10 cellular contexts compared by ENCODE assay signal in the genomic region with DNA sequence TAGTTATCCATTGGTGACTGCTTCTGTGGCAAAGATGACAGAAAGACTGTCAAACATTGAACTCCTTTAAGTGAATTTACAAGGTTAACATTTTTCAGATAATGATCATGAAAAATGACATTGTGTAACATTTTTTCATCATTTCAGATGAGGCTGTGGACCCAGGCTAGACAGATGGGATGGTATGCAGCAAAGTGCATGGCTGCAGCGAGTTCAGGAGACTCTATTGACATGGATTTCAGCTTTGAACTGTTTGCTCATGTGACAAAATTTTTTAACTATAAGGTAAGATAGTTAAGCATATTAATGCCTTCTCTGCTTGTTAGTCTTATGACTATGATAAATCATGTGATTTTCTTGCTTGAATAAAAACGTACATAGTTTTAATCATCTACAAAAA. TPM values are rescaled to one million over a fixed set of nuclear protein-coding genes. Genes with fewer than 3 reads are reported as not detected.
DNase-seq lines count a peak whose midpoint lies in the region; ATAC-seq and FAIRE-seq lines count a peak whose summit lies in the region.
"Not testable (repeated sequence)": the region's sequence is repeated elsewhere in the genome, so short reads cannot be mapped to it uniquely, and the experiment has no call there.
"Had no signal": no experiment of that assay in that cellular context is flagged by ENCODE, and none has a peak within 500 bp of the region (broad histone marks: within the 10 kb centered on the region; RNA-seq: fewer than 3 reads in every experiment).

No MANE protein-coding gene starts in this region.

- not testable (repeated sequence) for H3K27me3 ChIP-seq in CD4-positive, CD25-positive, alpha-beta regulatory T cell (ENCODE audit: control insufficient read depth, insufficient read depth, low read length); CD8-positive, alpha-beta memory T cell (ENCODE audit: insufficient read depth, low read length, poor library complexity, severe bottlenecking); naive thymus-derived CD4-positive, alpha-beta T cell (ENCODE audit: control insufficient read depth in 2 of 2, insufficient read depth in 2 of 2, low read length in 2 of 2)

- POLR2A ChIA-PET in CD8-positive, alpha-beta memory T cell (lab: Charles Lee) = interaction anchor here (0.7 kb wide), 1 partner anchor 15 kb away, joined by 3 read pairs; no protein-coding TSS in a partner anchor
- POLR2A ChIA-PET in activated CD4-positive, alpha-beta T cell treated with anti-CD3 and anti-CD28 coated beads, Interleukin-2, amount 10 ng/mL, durations not matched to agents 7 days and 5 days (lab: Charles Lee); naive thymus-derived CD4-positive, alpha-beta T cell (lab: Charles Lee): not testable (repeated sequence)

- H3K36me3 ChIP-seq in CD4-positive, CD25-positive, alpha-beta regulatory T cell (ENCODE audit: control insufficient read depth, insufficient read depth, low read length) = peaks cover 59% of the 10 kb centered on the region
- peaks cover 19% of the 10 kb centered on the region for H3K36me3 ChIP-seq in CD8-positive, alpha-beta memory T cell (ENCODE audit: insufficient read depth, low read length)
- peaks cover 9 to 40% (median 11%) of the 10 kb centered on the region in 3 experiments for H3K36me3 ChIP-seq in naive thymus-derived CD4-positive, alpha-beta T cell (ENCODE audit: control insufficient read depth in 2 of 3, insufficient read depth in 3 of 3, low read length in 3 of 3)

- peak; percentile 49 for FAIRE-seq in HTR-8/SVneo (lab: Jason Lieb, UNC)

- intact Hi-C loops in naive thymus-derived CD4-positive, alpha-beta T cell (cut with micrococcal nuclease) = not testable (repeated sequence)

- peaks cover 43% of the 10 kb centered on the region for H3K36me3 Mint-ChIP-seq in CD4-positive, CD25-positive, alpha-beta regulatory T cell
- peaks cover 22 to 74% (median 30%) of the 10 kb centered on the region in 3 donors for H3K36me3 Mint-ChIP-seq in CD8-positive, alpha-beta memory T cell
- H3K36me3 Mint-ChIP-seq in activated CD4-positive, alpha-beta T cell treated with anti-CD3 and anti-CD28 coated beads, Interleukin-2, amount 10 ng/mL, durations not matched to agents 7 days and 5 days (ENCODE audit: low read depth) = peaks cover 56% of the 10 kb centered on the region
- H3K36me3 Mint-ChIP-seq in activated naive CD4-positive, alpha-beta T cell treated with anti-CD3 and anti-CD28 coated beads, Interleukin-2, amount 50 U/mL, for 24 hours = peaks cover 30% of the 10 kb centered on the region
- H3K36me3 Mint-ChIP-seq in immature natural killer cell = peaks cover 20 to 41% (median 28%) of the 10 kb centered on the region in 3 donors
- H3K36me3 Mint-ChIP-seq in naive thymus-derived CD4-positive, alpha-beta T cell = peaks cover 8 to 51% (median 45%) of the 10 kb centered on the region in 5 donors
- peaks cover 66% of the 10 kb centered on the region for H3K36me3 Mint-ChIP-seq in stimulated activated naive CD8-positive, alpha-beta T cell treated with anti-CD3 and anti-CD28 coated beads, Interleukin-15, Interleukin-2, amounts not matched to agents 100 ng/mL and 50 ng/mL, for 24 hours (ENCODE audit: low read depth)

- H3K27me3 Mint-ChIP-seq in CD4-positive, CD25-positive, alpha-beta regulatory T cell; CD8-positive, alpha-beta memory T cell; activated CD4-positive, alpha-beta T cell treated with anti-CD3 and anti-CD28 coated beads, Interleukin-2, amount 10 ng/mL, durations not matched to agents 7 days and 5 days; activated naive CD4-positive, alpha-beta T cell treated with anti-CD3 and anti-CD28 coated beads, Interleukin-2, amount 50 U/mL, for 24 hours; immature natural killer cell (ENCODE audit: low read depth in 3 of 3); naive thymus-derived CD4-positive, alpha-beta T cell; stimulated activated naive CD8-positive, alpha-beta T cell treated with anti-CD3 and anti-CD28 coated beads, Interleukin-15, Interleukin-2, amounts not matched to agents 100 ng/mL and 50 ng/mL, for 24 hours: not testable (repeated sequence)

- peak overlapping the region; percentile 26 for H3K27ac ChIP-seq in CD4-positive, CD25-positive, alpha-beta regulatory T cell (ENCODE audit: insufficient read depth, low read length, poor library complexity, severe bottlenecking)
- H3K27ac ChIP-seq in CD8-positive, alpha-beta memory T cell (ENCODE audit: low read depth, low read length); naive thymus-derived CD4-positive, alpha-beta T cell (ENCODE audit: low read depth, low read length): not testable (repeated sequence)

- CTCF ChIA-PET in CD8-positive, alpha-beta memory T cell (lab: Charles Lee); activated CD4-positive, alpha-beta T cell treated with anti-CD3 and anti-CD28 coated beads, Interleukin-2, amount 10 ng/mL, durations not matched to agents 7 days and 5 days (lab: Charles Lee); naive thymus-derived CD4-positive, alpha-beta T cell (lab: Charles Lee): not testable (repeated sequence)

- ATAC-seq in CD4-positive, CD25-positive, alpha-beta regulatory T cell (ENCODE audit: low read depth in 2 of 2); naive thymus-derived CD4-positive, alpha-beta T cell: not testable (repeated sequence)

- H3K4me1 ChIP-seq in CD4-positive, CD25-positive, alpha-beta regulatory T cell (ENCODE audit: control insufficient read depth, insufficient read depth, low read length, poor library complexity, severe bottlenecking); CD8-positive, alpha-beta memory T cell (ENCODE audit: insufficient read depth, low read length); naive thymus-derived CD4-positive, alpha-beta T cell (ENCODE audit: control insufficient read depth in 2 of 2, insufficient read depth in 2 of 2, low read length in 2 of 2): not testable (repeated sequence)

- H3K4me3 ChIP-seq in CD4-positive, CD25-positive, alpha-beta regulatory T cell (ENCODE audit: low read depth, low read length); CD8-positive, alpha-beta memory T cell (ENCODE audit: low read length); naive thymus-derived CD4-positive, alpha-beta T cell (ENCODE audit: low read length): not testable (repeated sequence)

- H3K27ac Mint-ChIP-seq in CD4-positive, CD25-positive, alpha-beta regulatory T cell = not testable (repeated sequence)
- peak overlapping the region in 5 of 8 donors; percentile 59 to 79 (median 70) for H3K27ac Mint-ChIP-seq in CD8-positive, alpha-beta memory T cell
- H3K27ac Mint-ChIP-seq in activated CD4-positive, alpha-beta T cell treated with anti-CD3 and anti-CD28 coated beads, Interleukin-2, amount 10 ng/mL, durations not matched to agents 7 days and 5 days = peak overlapping the region; percentile 25
- peak overlapping the region; percentile 65 for H3K27ac Mint-ChIP-seq in activated naive CD4-positive, alpha-beta T cell treated with anti-CD3 and anti-CD28 coated beads, Interleukin-2, amount 50 U/mL, for 24 hours
- H3K27ac Mint-ChIP-seq in immature natural killer cell = peak overlapping the region in 5 of 6 donors; percentile 24 to 76 (median 42)
- H3K27ac Mint-ChIP-seq in naive thymus-derived CD4-positive, alpha-beta T cell = peak overlapping the region in 6 of 9 donors; percentile 14 to 88 (median 32)
- peak overlapping the region; percentile 19 for H3K27ac Mint-ChIP-seq in stimulated activated naive CD8-positive, alpha-beta T cell treated with anti-CD3 and anti-CD28 coated beads, Interleukin-15, Interleukin-2, amounts not matched to agents 100 ng/mL and 50 ng/mL, for 24 hours

- H3K4me3 Mint-ChIP-seq in CD4-positive, CD25-positive, alpha-beta regulatory T cell; CD8-positive, alpha-beta memory T cell; activated CD4-positive, alpha-beta T cell treated with anti-CD3 and anti-CD28 coated beads, Interleukin-2, amount 10 ng/mL, durations not matched to agents 7 days and 5 days; activated naive CD4-positive, alpha-beta T cell treated with anti-CD3 and anti-CD28 coated beads, Interleukin-2, amount 50 U/mL, for 24 hours; immature natural killer cell; naive thymus-derived CD4-positive, alpha-beta T cell; stimulated activated naive CD8-positive, alpha-beta T cell treated with anti-CD3 and anti-CD28 coated beads, Interleukin-15, Interleukin-2, amounts not matched to agents 100 ng/mL and 50 ng/mL, for 24 hours: not testable (repeated sequence)

- not testable (repeated sequence) for H3K9me3 Mint-ChIP-seq in CD4-positive, CD25-positive, alpha-beta regulatory T cell; CD8-positive, alpha-beta memory T cell; activated CD4-positive, alpha-beta T cell treated with anti-CD3 and anti-CD28 coated beads, Interleukin-2, amount 10 ng/mL, durations not matched to agents 7 days and 5 days; activated naive CD4-positive, alpha-beta T cell treated with anti-CD3 and anti-CD28 coated beads, Interleukin-2, amount 50 U/mL, for 24 hours; immature natural killer cell; naive thymus-derived CD4-positive, alpha-beta T cell; stimulated activated naive CD8-positive, alpha-beta T cell treated with anti-CD3 and anti-CD28 coated beads, Interleukin-15, Interleukin-2, amounts not matched to agents 100 ng/mL and 50 ng/mL, for 24 hours

- not testable (repeated sequence) for DNase-seq in CD4-positive, CD25-positive, alpha-beta regulatory T cell; CD8-positive, alpha-beta memory T cell; HTR-8/SVneo (ENCODE audit: insufficient read length, low spot score); activated CD4-positive, alpha-beta T cell treated with anti-CD3 and anti-CD28 coated beads, Interleukin-2, amount 10 ng/mL, durations not matched to agents 7 days and 5 days; immature natural killer cell; naive thymus-derived CD4-positive, alpha-beta T cell

- H3K4me1 Mint-ChIP-seq in CD4-positive, CD25-positive, alpha-beta regulatory T cell = peaks cover 8 to 16% (median 12%) of the 10 kb centered on the region in 4 donors
- peaks cover 6 to 33% (median 20%) of the 10 kb centered on the region in 3 donors for H3K4me1 Mint-ChIP-seq in CD8-positive, alpha-beta memory T cell
- H3K4me1 Mint-ChIP-seq in activated CD4-positive, alpha-beta T cell treated with anti-CD3 and anti-CD28 coated beads, Interleukin-2, amount 10 ng/mL, durations not matched to agents 7 days and 5 days; activated naive CD4-positive, alpha-beta T cell treated with anti-CD3 and anti-CD28 coated beads, Interleukin-2, amount 50 U/mL, for 24 hours; stimulated activated naive CD8-positive, alpha-beta T cell treated with anti-CD3 and anti-CD28 coated beads, Interleukin-15, Interleukin-2, amounts not matched to agents 100 ng/mL and 50 ng/mL, for 24 hours (ENCODE audit: low read depth): not testable (repeated sequence)
- peaks cover 5 to 22% of the 10 kb centered on the region in 2 donors for H3K4me1 Mint-ChIP-seq in immature natural killer cell
- H3K4me1 Mint-ChIP-seq in naive thymus-derived CD4-positive, alpha-beta T cell = peaks cover 0 to 18% (median 4%) of the 10 kb centered on the region in 7 donors

- H3K9me3 ChIP-seq in CD4-positive, CD25-positive, alpha-beta regulatory T cell (ENCODE audit: control insufficient read depth in 2 of 2, low read length in 2 of 2); CD8-positive, alpha-beta memory T cell (ENCODE audit: low read length); naive thymus-derived CD4-positive, alpha-beta T cell (ENCODE audit: control insufficient read depth in 2 of 3, low read length in 3 of 3): not testable (repeated sequence)

RNA-seq across cellular contexts. Expression of gene PYROXD1, which starts 29.9 kb away (rescaled TPM):
- 61.8 TPM for total RNA-seq in CD4-positive, CD25-positive, alpha-beta regulatory T cell
- 10 to 100 TPM; 25.9 to 46.0 (median 38.9) TPM for polyA plus RNA-seq in CD4-positive, CD25-positive, alpha-beta regulatory T cell
- 10 to 100 TPM; 26.6 to 29.3 TPM for total RNA-seq in CD8-positive, alpha-beta memory T cell
- polyA plus RNA-seq in CD8-positive, alpha-beta memory T cell = 25.0 TPM
- total RNA-seq in activated CD4-positive, alpha-beta T cell treated with anti-CD3 and anti-CD28 coated beads, Interleukin-2, amount 10 ng/mL, durations not matched to agents 7 days and 5 days = 10 to 100 TPM; 24.2 to 25.3 TPM
- polyA plus RNA-seq in immature natural killer cell = 10 to 100 TPM; 19.3 to 28.1 (median 23.9) TPM
- total RNA-seq in naive thymus-derived CD4-positive, alpha-beta T cell = 10 to 100 TPM; 28.5 to 47.4 (median 36.7) TPM
- polyA plus RNA-seq in naive thymus-derived CD4-positive, alpha-beta T cell = 10 to 100 TPM; 21.4 to 28.6 TPM

RNA-seq across cellular contexts. Expression of gene RECQL, which starts 34.1 kb away (rescaled TPM):
- total RNA-seq in CD4-positive, CD25-positive, alpha-beta regulatory T cell = 39.6 TPM
- 10 to 100 TPM; 66.5 to 84.4 (median 75.3) TPM for polyA plus RNA-seq in CD4-positive, CD25-positive, alpha-beta regulatory T cell
- 100 to 1,000 TPM in 1 of 2 experiments, 10 to 100 TPM in 1; 95.1 to 101 TPM for total RNA-seq in CD8-positive, alpha-beta memory T cell
- 87.3 TPM for polyA plus RNA-seq in CD8-positive, alpha-beta memory T cell
- total RNA-seq in activated CD4-positive, alpha-beta T cell treated with anti-CD3 and anti-CD28 coated beads, Interleukin-2, amount 10 ng/mL, durations not matched to agents 7 days and 5 days = 10 to 100 TPM; 88.3 to 95.8 TPM
- polyA plus RNA-seq in immature natural killer cell = 100 to 1,000 TPM in 1 of 3 donors, 10 to 100 TPM in 2; 73.7 to 101 (median 82.3) TPM
- 10 to 100 TPM; 19.4 to 77.7 (median 43.2) TPM for total RNA-seq in naive thymus-derived CD4-positive, alpha-beta T cell
- 10 to 100 TPM; 49.1 to 59.7 TPM for polyA plus RNA-seq in naive thymus-derived CD4-positive, alpha-beta T cell

RNA-seq across cellular contexts. Expression of gene GOLT1B, which starts 34.3 kb away (rescaled TPM):
- 40.5 TPM for total RNA-seq in CD4-positive, CD25-positive, alpha-beta regulatory T cell
- polyA plus RNA-seq in CD4-positive, CD25-positive, alpha-beta regulatory T cell = 10 to 100 TPM; 28.9 to 43.1 (median 32.8) TPM
- 10 to 100 TPM; 48.1 to 52.3 TPM for total RNA-seq in CD8-positive, alpha-beta memory T cell
- polyA plus RNA-seq in CD8-positive, alpha-beta memory T cell = 25.8 TPM
- 10 to 100 TPM; 40.7 to 45.6 TPM for total RNA-seq in activated CD4-positive, alpha-beta T cell treated with anti-CD3 and anti-CD28 coated beads, Interleukin-2, amount 10 ng/mL, durations not matched to agents 7 days and 5 days
- polyA plus RNA-seq in immature natural killer cell = 10 to 100 TPM; 15.9 to 37.7 (median 28.9) TPM
- total RNA-seq in naive thymus-derived CD4-positive, alpha-beta T cell = 10 to 100 TPM; 25.8 to 42.5 (median 31.7) TPM
- 10 to 100 TPM; 20.8 to 21.3 TPM for polyA plus RNA-seq in naive thymus-derived CD4-positive, alpha-beta T cell

RNA-seq across cellular contexts. Expression of gene SPX, which starts 58.8 kb away (rescaled TPM):
- total RNA-seq in CD4-positive, CD25-positive, alpha-beta regulatory T cell = 0.76 TPM
- under 1 TPM in 3 of 4 donors, not detected in 1; 0.09 to 0.59 (median 0.17) TPM for polyA plus RNA-seq in CD4-positive, CD25-positive, alpha-beta regulatory T cell
- total RNA-seq in CD8-positive, alpha-beta memory T cell = under 1 TPM; 0.28 to 0.64 TPM
- not detected for polyA plus RNA-seq in CD8-positive, alpha-beta memory T cell
- under 1 TPM in 1 of 2 experiments, not detected in 1; 0.12 TPM for total RNA-seq in activated CD4-positive, alpha-beta T cell treated with anti-CD3 and anti-CD28 coated beads, Interleukin-2, amount 10 ng/mL, durations not matched to agents 7 days and 5 days
- polyA plus RNA-seq in immature natural killer cell = under 1 TPM in 1 of 3 donors, not detected in 2; 0.15 TPM
- under 1 TPM; 0.16 to 0.69 (median 0.44) TPM for total RNA-seq in naive thymus-derived CD4-positive, alpha-beta T cell
- under 1 TPM in 1 of 2 donors, not detected in 1; 0.54 TPM for polyA plus RNA-seq in naive thymus-derived CD4-positive, alpha-beta T cell
- total RNA-seq: CD8-positive, alpha-beta T cell; H7 had no signal
